1 cellular context compared by ENCODE assay signal in the genomic region with DNA sequence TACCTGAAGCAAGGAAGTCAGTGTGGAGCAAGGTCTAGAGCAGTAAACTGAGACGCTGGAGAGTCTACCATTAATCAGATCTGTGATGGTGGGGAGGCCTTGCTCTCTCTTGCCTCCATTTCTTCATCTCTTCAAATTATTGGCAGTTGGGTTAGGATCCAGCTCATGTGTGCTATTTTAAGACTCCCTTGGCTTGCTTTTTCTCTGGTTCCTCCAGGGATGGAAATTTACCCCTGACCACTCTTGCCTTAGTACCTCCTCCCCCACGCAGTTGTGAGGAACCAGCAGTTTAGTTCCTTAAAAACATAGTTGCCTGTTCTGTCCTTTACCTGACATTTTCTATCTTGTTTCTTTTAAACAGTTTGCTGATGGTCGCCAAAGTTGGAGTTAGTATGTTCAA.
A peak's percentile ranks its signal among the peaks of the same experiment; 100 is the strongest.
TF ChIP-seq lines count a peak whose summit lies in the region.

No MANE protein-coding gene starts in this region.

TF ChIP-seq in K562, 482 proteins besides CTCF, POLR2A, EP300 and RAD21:
- TF ChIP-seq HIVEP1 (CRISPR knock-in tag; IDR thresholded peaks at IDR 0.05) = no peak
- TF ChIP-seq, protein P1, sequence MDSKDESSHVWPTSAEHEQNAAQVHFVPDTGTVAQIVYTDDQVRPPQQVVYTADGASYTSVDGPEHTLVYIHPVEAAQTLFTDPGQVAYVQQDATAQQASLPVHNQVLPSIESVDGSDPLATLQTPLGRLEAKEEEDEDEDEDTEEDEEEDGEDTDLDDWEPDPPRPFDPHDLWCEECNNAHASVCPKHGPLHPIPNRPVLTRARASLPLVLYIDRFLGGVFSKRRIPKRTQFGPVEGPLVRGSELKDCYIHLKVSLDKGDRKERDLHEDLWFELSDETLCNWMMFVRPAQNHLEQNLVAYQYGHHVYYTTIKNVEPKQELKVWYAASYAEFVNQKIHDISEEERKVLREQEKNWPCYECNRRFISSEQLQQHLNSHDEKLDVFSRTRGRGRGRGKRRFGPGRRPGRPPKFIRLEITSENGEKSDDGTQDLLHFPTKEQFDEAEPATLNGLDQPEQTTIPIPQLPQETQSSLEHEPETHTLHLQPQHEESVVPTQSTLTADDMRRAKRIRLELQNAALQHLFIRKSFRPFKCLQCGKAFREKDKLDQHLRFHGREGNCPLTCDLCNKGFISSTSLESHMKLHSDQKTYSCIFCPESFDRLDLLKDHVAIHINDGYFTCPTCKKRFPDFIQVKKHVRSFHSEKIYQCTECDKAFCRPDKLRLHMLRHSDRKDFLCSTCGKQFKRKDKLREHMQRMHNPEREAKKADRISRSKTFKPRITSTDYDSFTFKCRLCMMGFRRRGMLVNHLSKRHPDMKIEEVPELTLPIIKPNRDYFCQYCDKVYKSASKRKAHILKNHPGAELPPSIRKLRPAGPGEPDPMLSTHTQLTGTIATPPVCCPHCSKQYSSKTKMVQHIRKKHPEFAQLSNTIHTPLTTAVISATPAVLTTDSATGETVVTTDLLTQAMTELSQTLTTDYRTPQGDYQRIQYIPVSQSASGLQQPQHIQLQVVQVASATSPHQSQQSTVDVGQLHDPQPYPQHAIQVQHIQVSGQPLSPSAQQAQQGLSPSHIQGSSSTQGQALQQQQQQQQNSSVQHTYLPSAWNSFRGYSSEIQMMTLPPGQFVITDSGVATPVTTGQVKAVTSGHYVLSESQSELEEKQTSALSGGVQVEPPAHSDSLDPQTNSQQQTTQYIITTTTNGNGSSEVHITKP (IDR thresholded peaks at IDR 0.05; ENCODE audit: partially characterized antibody) = peak; percentile 23
